ENCODE assay signal across 1 cellular context in the genomic region with DNA sequence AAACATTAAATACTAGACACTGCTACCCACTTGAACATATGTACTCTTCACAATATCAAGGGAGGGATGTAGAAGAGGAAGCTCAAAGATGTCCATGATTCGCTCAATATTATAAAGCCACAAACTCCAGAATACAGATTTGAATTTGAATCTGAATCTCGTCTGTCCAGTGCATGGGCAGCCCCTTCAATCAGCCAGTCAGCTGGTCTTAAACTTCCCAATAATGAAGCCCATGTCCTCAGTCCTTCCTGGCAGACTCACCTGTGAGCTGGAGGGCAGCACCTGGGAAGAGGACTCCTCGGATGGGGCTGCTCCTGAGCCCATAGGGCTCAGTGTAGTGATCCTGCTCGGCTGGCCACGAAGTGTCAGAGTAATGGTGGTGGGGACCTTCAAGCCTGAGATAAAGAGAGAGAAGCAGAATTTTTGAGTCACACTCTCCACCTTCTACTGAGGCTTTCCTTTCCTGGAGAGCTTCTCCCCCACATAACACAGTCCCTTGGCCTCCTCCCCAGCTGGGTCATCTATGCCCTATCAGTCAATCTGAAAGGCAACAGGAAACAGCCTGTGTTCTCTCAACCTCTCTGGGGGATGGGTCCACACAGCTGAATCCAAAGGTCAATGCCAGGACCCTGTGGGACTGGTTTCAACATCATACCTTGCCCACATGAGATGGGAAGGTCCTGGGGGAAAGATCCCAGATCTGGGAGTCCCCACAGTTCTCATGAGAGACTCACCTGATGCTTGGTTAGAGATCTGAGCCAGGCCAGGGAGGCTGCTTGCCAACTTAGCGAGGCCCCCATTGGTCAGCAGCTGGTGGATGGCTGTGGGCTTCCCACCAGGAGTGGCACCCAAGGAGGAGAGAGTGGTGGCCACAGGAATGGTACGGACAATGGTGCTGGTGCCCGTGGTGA.
TF ChIP-seq lines count a peak whose summit lies in the region.

No MANE protein-coding gene starts in this region.

TF ChIP-seq in HepG2, 621 proteins besides CTCF, POLR2A, EP300 and RAD21 (continued from another document and continues in another):
- TF ChIP-seq ZNF142 (CRISPR knock-in tag; IDR thresholded peaks at IDR 0.05) (0 out of 2 replicates have a peak, but pooled peaks have one; percentile 25), PLRG1 (conservative IDR thresholded peaks at IDR 0.05) (no peak), ZNF232 (CRISPR knock-in tag; IDR thresholded peaks at IDR 0.05; ENCODE audit: borderline replicate concordance) (no peak), SOX13 (IDR thresholded peaks at IDR 0.05) (0 out of 2 replicates have a peak, but pooled peaks have one; percentile 50), SOX13 (CRISPR knock-in tag; conservative IDR thresholded peaks at IDR 0.05 in 1 of 2, IDR thresholded peaks at IDR 0.05 in 1 of 2) (peak in 1 of 2 experiments; percentile 83; a peak in 2 of 4 replicates), ZNF326 (CRISPR knock-in tag; IDR thresholded peaks at IDR 0.05; ENCODE audit: borderline replicate concordance) (no peak), TARDBP (CRISPR knock-in tag; IDR thresholded peaks at IDR 0.05) (peak; percentile 96), ZNF546 (CRISPR knock-in tag; conservative IDR thresholded peaks at IDR 0.05) (no peak), SMYD3 (CRISPR knock-in tag; IDR thresholded peaks at IDR 0.05) (no peak), ZNF660 (CRISPR knock-in tag; IDR thresholded peaks at IDR 0.05; ENCODE audit: borderline replicate concordance, low read depth) (no peak), ZNF557 (CRISPR knock-in tag; IDR thresholded peaks at IDR 0.05) (no peak), NCOA2 (CRISPR knock-in tag; IDR thresholded peaks at IDR 0.05) (peak; percentile 91), HMGA1 (CRISPR knock-in tag; conservative IDR thresholded peaks at IDR 0.05) (no peak), ZNF451 (CRISPR knock-in tag; IDR thresholded peaks at IDR 0.05) (0 out of 2 replicates have a peak, but pooled peaks have one; percentile 69), ZNF816 (CRISPR knock-in tag; IDR thresholded peaks at IDR 0.05; ENCODE audit: borderline replicate concordance) (0 out of 2 replicates have a peak, but pooled peaks have one; percentile 38), ZMYM3 (CRISPR knock-in tag; IDR thresholded peaks at IDR 0.05) (peak; percentile 94), JARID2 (CRISPR knock-in tag; IDR thresholded peaks at IDR 0.05; ENCODE audit: insufficient replicate concordance) (no peak), ZBTB7A (CRISPR knock-in tag; IDR thresholded peaks at IDR 0.05) (peak; percentile 73; the same call in 1 of the 2 replicates), KLF13 (CRISPR knock-in tag; IDR thresholded peaks at IDR 0.05) (no peak), ZSCAN21 (CRISPR knock-in tag; IDR thresholded peaks at IDR 0.05; ENCODE audit: borderline replicate concordance) (no peak; the same call in 1 of the 2 replicates), POLR2AphosphoS5 (IDR thresholded peaks at IDR 0.05; ENCODE audit: low read depth, low read length) (no peak), CBFB (CRISPR knock-in tag; IDR thresholded peaks at IDR 0.05) (peak; percentile 72; the same call in 1 of the 2 replicates), ZGPAT (CRISPR knock-in tag; IDR thresholded peaks at IDR 0.05) (peak; percentile 82), AGO2 (optimal IDR thresholded peaks at IDR 0.05; ENCODE audit: low read depth, low read length) (no peak), PCBP2 (optimal IDR thresholded peaks at IDR 0.05; ENCODE audit: low read depth, low read length, poor library complexity, severe bottlenecking) (no peak), NFKB2 (CRISPR knock-in tag; IDR thresholded peaks at IDR 0.05; ENCODE audit: borderline replicate concordance) (peak; percentile 49; the same call in 1 of the 2 replicates), ATF7 (IDR thresholded peaks at IDR 0.05) (no peak), ATF7 (CRISPR knock-in tag; IDR thresholded peaks at IDR 0.05) (peak; percentile 78; the same call in 1 of the 2 replicates), DBP (CRISPR knock-in tag; IDR thresholded peaks at IDR 0.05; ENCODE audit: not compliant biosample characterization) (no peak), RARG (CRISPR knock-in tag; IDR thresholded peaks at IDR 0.05; ENCODE audit: low read depth) (no peak), HNRNPL (IDR thresholded peaks at IDR 0.05; ENCODE audit: low read depth, low read length) (no peak), BHLHE40 (IDR thresholded peaks at IDR 0.05; ENCODE audit: low read length) (no peak), HCFC1 (IDR thresholded peaks at IDR 0.05; ENCODE audit: low read depth, low read length) (no peak), ZNF354B (CRISPR knock-in tag; IDR thresholded peaks at IDR 0.05) (no peak), ZNF280B (CRISPR knock-in tag; IDR thresholded peaks at IDR 0.05; ENCODE audit: borderline replicate concordance) (no peak), ZNF530 (CRISPR knock-in tag; IDR thresholded peaks at IDR 0.05; ENCODE audit: low read depth) (no peak), FOXK2 (IDR thresholded peaks at IDR 0.05) (peak; percentile 68; the same call in 1 of the 2 replicates), RFX3 (CRISPR knock-in tag; IDR thresholded peaks at IDR 0.05) (no peak), KLF12 (CRISPR knock-in tag; IDR thresholded peaks at IDR 0.05; ENCODE audit: borderline replicate concordance) (0 out of 2 replicates have a peak, but pooled peaks have one; percentile 37), NR2F2 (IDR thresholded peaks at IDR 0.05; ENCODE audit: borderline replicate concordance, low read depth) (peak; percentile 87), KDM2A (CRISPR knock-in tag; IDR thresholded peaks at IDR 0.05; ENCODE audit: borderline replicate concordance, low read depth) (peak; percentile 56; the same call in 1 of the 2 replicates)
- TF ChIP-seq, protein P1, sequence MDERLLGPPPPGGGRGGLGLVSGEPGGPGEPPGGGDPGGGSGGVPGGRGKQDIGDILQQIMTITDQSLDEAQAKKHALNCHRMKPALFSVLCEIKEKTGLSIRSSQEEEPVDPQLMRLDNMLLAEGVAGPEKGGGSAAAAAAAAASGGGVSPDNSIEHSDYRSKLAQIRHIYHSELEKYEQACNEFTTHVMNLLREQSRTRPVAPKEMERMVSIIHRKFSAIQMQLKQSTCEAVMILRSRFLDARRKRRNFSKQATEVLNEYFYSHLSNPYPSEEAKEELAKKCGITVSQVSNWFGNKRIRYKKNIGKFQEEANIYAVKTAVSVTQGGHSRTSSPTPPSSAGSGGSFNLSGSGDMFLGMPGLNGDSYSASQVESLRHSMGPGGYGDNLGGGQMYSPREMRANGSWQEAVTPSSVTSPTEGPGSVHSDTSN (CRISPR knock-in tag; IDR thresholded peaks at IDR 0.05): peak; percentile 57; the same call in 1 of the 2 replicates
- TF ChIP-seq, protein P2, sequence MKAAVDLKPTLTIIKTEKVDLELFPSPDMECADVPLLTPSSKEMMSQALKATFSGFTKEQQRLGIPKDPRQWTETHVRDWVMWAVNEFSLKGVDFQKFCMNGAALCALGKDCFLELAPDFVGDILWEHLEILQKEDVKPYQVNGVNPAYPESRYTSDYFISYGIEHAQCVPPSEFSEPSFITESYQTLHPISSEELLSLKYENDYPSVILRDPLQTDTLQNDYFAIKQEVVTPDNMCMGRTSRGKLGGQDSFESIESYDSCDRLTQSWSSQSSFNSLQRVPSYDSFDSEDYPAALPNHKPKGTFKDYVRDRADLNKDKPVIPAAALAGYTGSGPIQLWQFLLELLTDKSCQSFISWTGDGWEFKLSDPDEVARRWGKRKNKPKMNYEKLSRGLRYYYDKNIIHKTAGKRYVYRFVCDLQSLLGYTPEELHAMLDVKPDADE (CRISPR knock-in tag; IDR thresholded peaks at IDR 0.05): no peak
- TF ChIP-seq, protein P3, sequence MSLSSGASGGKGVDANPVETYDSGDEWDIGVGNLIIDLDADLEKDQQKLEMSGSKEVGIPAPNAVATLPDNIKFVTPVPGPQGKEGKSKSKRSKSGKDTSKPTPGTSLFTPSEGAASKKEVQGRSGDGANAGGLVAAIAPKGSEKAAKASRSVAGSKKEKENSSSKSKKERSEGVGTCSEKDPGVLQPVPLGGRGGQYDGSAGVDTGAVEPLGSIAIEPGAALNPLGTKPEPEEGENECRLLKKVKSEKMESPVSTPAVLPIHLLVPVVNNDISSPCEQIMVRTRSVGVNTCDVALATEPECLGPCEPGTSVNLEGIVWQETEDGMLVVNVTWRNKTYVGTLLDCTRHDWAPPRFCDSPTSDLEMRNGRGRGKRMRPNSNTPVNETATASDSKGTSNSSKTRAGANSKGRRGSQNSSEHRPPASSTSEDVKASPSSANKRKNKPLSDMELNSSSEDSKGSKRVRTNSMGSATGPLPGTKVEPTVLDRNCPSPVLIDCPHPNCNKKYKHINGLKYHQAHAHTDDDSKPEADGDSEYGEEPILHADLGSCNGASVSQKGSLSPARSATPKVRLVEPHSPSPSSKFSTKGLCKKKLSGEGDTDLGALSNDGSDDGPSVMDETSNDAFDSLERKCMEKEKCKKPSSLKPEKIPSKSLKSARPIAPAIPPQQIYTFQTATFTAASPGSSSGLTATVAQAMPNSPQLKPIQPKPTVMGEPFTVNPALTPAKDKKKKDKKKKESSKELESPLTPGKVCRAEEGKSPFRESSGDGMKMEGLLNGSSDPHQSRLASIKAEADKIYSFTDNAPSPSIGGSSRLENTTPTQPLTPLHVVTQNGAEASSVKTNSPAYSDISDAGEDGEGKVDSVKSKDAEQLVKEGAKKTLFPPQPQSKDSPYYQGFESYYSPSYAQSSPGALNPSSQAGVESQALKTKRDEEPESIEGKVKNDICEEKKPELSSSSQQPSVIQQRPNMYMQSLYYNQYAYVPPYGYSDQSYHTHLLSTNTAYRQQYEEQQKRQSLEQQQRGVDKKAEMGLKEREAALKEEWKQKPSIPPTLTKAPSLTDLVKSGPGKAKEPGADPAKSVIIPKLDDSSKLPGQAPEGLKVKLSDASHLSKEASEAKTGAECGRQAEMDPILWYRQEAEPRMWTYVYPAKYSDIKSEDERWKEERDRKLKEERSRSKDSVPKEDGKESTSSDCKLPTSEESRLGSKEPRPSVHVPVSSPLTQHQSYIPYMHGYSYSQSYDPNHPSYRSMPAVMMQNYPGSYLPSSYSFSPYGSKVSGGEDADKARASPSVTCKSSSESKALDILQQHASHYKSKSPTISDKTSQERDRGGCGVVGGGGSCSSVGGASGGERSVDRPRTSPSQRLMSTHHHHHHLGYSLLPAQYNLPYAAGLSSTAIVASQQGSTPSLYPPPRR (CRISPR knock-in tag; IDR thresholded peaks at IDR 0.05; ENCODE audit: borderline replicate concordance): peak; percentile 93
